Comparison of ENCODE assay signal across 9 cellular contexts in the genomic region with DNA sequence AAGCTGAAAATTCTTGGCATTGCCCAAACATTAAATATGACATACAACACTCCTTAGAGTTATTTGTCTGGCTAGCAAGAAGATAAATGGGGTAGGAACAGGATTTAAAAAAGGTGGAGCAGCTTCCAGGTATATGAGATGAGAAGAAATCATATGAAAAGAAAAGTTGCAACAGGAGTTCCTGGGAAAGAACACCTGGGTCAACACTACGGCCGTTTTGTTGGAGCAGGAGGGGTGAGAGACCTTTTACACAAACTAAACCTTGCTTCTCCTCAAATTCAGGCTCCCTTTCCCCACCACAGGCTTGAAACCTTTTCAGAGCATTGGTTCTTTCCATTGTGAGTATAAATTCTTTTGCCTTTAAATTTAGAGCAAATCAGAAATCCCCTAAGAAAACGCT. TPM values are rescaled to one million over a fixed set of nuclear protein-coding genes. Genes with fewer than 3 reads are reported as not detected.
"Had no signal": no experiment of that assay in that cellular context is flagged by ENCODE, and none has a peak within 500 bp of the region (broad histone marks: within the 10 kb centered on the region; RNA-seq: fewer than 3 reads in every experiment).

No MANE protein-coding gene starts in this region.

- H3K4me3 ChIP-seq: GM12878 had no signal

- ATAC-seq: GM12878 had no signal

- FAIRE-seq: G401.6, GM12878, GM12891, GM12892, GM18507, GM19239 had no signal

- DNase-seq: GDM1, GF-D8 had no signal

RNA-seq across cellular contexts. Expression of a gene that starts 18.8 kb away (rescaled TPM):
- total RNA-seq: G401, GM12878 had no signal
- polyA plus RNA-seq: GM12878 had no signal
